ENCODE assay signal across 19 cellular contexts in the genomic region with DNA sequence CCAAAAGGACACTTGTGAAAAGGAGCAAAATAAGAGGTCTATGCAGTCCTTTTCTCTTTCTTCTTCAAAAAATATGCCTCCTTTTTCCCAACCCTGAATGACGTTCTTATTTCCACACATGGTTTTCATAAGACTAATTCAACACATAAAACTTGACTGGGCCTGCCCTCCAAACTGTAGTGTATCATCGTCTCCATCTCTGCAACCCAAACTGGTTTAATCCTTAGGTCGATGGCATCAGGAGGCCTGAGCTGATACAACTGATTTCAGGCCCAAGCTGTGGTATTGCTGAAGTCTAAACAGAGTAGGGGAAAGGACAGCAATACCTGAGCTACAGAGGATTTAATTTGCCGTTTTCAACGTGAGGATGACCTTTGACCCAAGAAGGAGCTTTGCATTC.
"Had no signal": no experiment of that assay in that cellular context is flagged by ENCODE, and none has a peak within 500 bp of the region (broad histone marks: within the 10 kb centered on the region; RNA-seq: fewer than 3 reads in every experiment).

No MANE protein-coding gene starts in this region.

- H3K27ac Mint-ChIP-seq: activated naive CD4-positive, alpha-beta T cell treated with anti-CD3 and anti-CD28 coated beads, Interleukin-2, amount 50 U/mL, for 24 hours; naive B cell had no signal

- H3K4me1 ChIP-seq: ascending aorta, psoas muscle had no signal

- H3K36me3 Mint-ChIP-seq: activated naive CD4-positive, alpha-beta T cell treated with anti-CD3 and anti-CD28 coated beads, Interleukin-2, amount 50 U/mL, for 24 hours; naive B cell had no signal

- DNase-seq: activated CD4-positive, alpha-beta T cell treated with anti-CD3 and anti-CD28 coated beads, Interleukin-2, amount 50 U/mL, for 4 hours; activated CD4-positive, CD25-positive, alpha-beta regulatory T cell treated with anti-CD3 and anti-CD28 coated beads, Interleukin-2, amount 50 U/mL, for 72 hours; activated gamma-delta T cell; mesenchymal stem cell; mucosa of descending colon; naive B cell; ovary; psoas muscle; right cardiac atrium; stimulated activated CD4-positive, alpha-beta T cell treated with anti-CD3 and anti-CD28 coated beads, Interleukin-15, amount 100 ng/mL, for 24 hours; stimulated activated CD4-positive, alpha-beta T cell treated with anti-CD3 and anti-CD28 coated beads, Interleukin-4, amount 100 ng/mL, for 1 hour; stimulated activated naive CD8-positive, alpha-beta T cell treated with anti-CD3 and anti-CD28 coated beads, Interleukin-15, amount 100 ng/mL, for 72 hours; transverse colon had no signal

- H3K4me3 Mint-ChIP-seq: activated naive CD4-positive, alpha-beta T cell treated with anti-CD3 and anti-CD28 coated beads, Interleukin-2, amount 50 U/mL, for 24 hours; naive B cell; stimulated activated naive CD8-positive, alpha-beta T cell treated with anti-CD3 and anti-CD28 coated beads, Interleukin-15, amount 100 ng/mL, for 72 hours had no signal

- H3K36me3 ChIP-seq: ovary, suprapubic skin, transverse colon had no signal

- H3K27me3 ChIP-seq: ascending aorta, ovary, suprapubic skin, transverse colon had no signal

- H3K27me3 Mint-ChIP-seq: stimulated activated naive CD8-positive, alpha-beta T cell treated with anti-CD3 and anti-CD28 coated beads, Interleukin-15, amount 100 ng/mL, for 72 hours had no signal

- ATAC-seq: esophagus mucosa; mucosa of descending colon; psoas muscle; right cardiac atrium; stimulated activated naive CD8-positive, alpha-beta T cell treated with anti-CD3 and anti-CD28 coated beads, Interleukin-15, amount 100 ng/mL, for 72 hours had no signal

- H3K9me3 ChIP-seq: ascending aorta, mucosa of descending colon, ovary, psoas muscle, suprapubic skin, transverse colon had no signal

- H3K4me3 ChIP-seq: ascending aorta, coronary artery, mucosa of descending colon, ovary, psoas muscle, suprapubic skin, transverse colon had no signal

- FAIRE-seq: endometrium had no signal

- H3K9me3 Mint-ChIP-seq: activated naive CD4-positive, alpha-beta T cell treated with anti-CD3 and anti-CD28 coated beads, Interleukin-2, amount 50 U/mL, for 24 hours; naive B cell; stimulated activated naive CD8-positive, alpha-beta T cell treated with anti-CD3 and anti-CD28 coated beads, Interleukin-15, amount 100 ng/mL, for 72 hours had no signal

- H3K27ac ChIP-seq: ascending aorta, coronary artery, ovary, psoas muscle, suprapubic skin, transverse colon had no signal

- H3K4me1 Mint-ChIP-seq: activated naive CD4-positive, alpha-beta T cell treated with anti-CD3 and anti-CD28 coated beads, Interleukin-2, amount 50 U/mL, for 24 hours; naive B cell; stimulated activated naive CD8-positive, alpha-beta T cell treated with anti-CD3 and anti-CD28 coated beads, Interleukin-15, amount 100 ng/mL, for 72 hours had no signal
